Comparison of ENCODE assay signal across 10 cellular contexts in the genomic region with DNA sequence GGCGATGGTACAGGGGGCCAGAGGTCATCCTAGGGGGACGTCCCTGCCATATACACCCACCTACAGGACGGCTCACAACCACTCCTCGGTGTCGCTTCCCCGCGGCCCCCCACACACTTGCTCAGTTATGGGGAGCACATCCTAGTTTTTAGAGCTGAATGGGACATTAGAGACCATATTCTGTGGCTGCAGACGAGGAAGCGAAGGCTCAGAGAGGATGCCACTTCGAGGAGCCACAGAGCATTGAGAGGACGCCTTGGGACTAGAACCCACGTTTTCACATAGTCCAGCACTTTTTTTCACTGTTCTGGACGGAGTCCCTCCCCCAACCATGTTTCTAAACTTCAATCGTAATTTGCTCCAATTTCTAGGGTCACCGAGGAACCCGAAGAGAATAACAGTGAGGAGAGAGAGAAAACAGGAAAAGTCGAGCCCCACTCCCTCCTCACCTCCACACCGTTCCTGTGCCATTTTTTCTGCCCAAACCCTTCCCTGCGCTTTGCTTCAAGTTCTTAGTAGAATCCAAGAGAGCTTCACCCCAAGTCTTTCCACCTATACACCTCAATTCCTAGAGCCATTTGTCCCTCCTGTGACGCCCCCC. TPM values are rescaled to one million over a fixed set of nuclear protein-coding genes. Genes with fewer than 3 reads are reported as not detected.
DNase-seq lines count a peak whose midpoint lies in the region; ATAC-seq and TF ChIP-seq lines count a peak whose summit lies in the region.
"Had no signal": no experiment of that assay in that cellular context is flagged by ENCODE, and none has a peak within 500 bp of the region (broad histone marks: within the 10 kb centered on the region; RNA-seq: fewer than 3 reads in every experiment).

No MANE protein-coding gene starts in this region.

- H3K4me3 Mint-ChIP-seq in activated naive CD8-positive, alpha-beta T cell treated with anti-CD3 and anti-CD28 coated beads for 36 hours = peak overlapping the region; percentile 52
- H3K4me3 Mint-ChIP-seq in neural crest cell = peak overlapping the region; percentile 87
- H3K4me3 Mint-ChIP-seq in effector memory CD8-positive, alpha-beta T cell = peak overlapping the region in 1 of 2 donors; percentile 74

- no peaks in the 10 kb centered on the region for H3K36me3 Mint-ChIP-seq in activated naive CD8-positive, alpha-beta T cell treated with anti-CD3 and anti-CD28 coated beads for 36 hours
- H3K36me3 Mint-ChIP-seq in neural crest cell (ENCODE audit: low read depth) = no peaks in the 10 kb centered on the region
- peaks cover 2% of the 10 kb centered on the region for H3K36me3 Mint-ChIP-seq in effector memory CD8-positive, alpha-beta T cell (ENCODE audit: insufficient read depth)

- H3K36me3 ChIP-seq in transverse colon = no peaks in the 10 kb centered on the region
- H3K36me3 ChIP-seq: prostate gland had no signal

- H3K4me1 ChIP-seq in transverse colon = peaks cover 0 to 24% (median 18%) of the 10 kb centered on the region in 4 donors

- H3K4me3 ChIP-seq in GM12865 (ENCODE audit: low read depth, low read length) (peak overlapping the region; percentile 71), transverse colon (no peak overlapping the region)

- intact Hi-C loops in transverse colon (cut with DNase I; ENCODE audit: low total_unique reads) = no loop called here

- TF ChIP-seq EP300 in transverse colon (IDR thresholded peaks at IDR 0.05; ENCODE audit: low read depth) = no peak

- peaks cover 34% of the 10 kb centered on the region for H3K4me1 Mint-ChIP-seq in activated naive CD8-positive, alpha-beta T cell treated with anti-CD3 and anti-CD28 coated beads for 36 hours
- peaks cover 46% of the 10 kb centered on the region for H3K4me1 Mint-ChIP-seq in neural crest cell
- peaks cover 0 to 13% of the 10 kb centered on the region in 2 donors for H3K4me1 Mint-ChIP-seq in effector memory CD8-positive, alpha-beta T cell (ENCODE audit: low read depth in 2 of 2)

- no peaks in the 10 kb centered on the region for H3K9me3 ChIP-seq in transverse colon
- H3K9me3 ChIP-seq: prostate gland had no signal

- ATAC-seq in effector memory CD8-positive, alpha-beta T cell (replicated peaks) = no peak
- ATAC-seq in GM18517 (IDR thresholded peaks at IDR 0.05; ENCODE audit: unreplicated experiment) = no peak

- DNase-seq in NCI-H1105 treated with DMSO at 0.1 percent for 48 hours (lab: John Stamatoyannopoulos, UW) (peak; percentile 75), NCI-H1105 (lab: John Stamatoyannopoulos, UW) (no peak), GM12865 (ENCODE audit: low read depth) (no peak), neural crest cell (ENCODE audit: low read depth, low spot score) (no peak), transverse colon (no peak)
- no peak for DNase-seq in activated naive CD8-positive, alpha-beta T cell treated with anti-CD3 and anti-CD28 coated beads for 36 hours
- DNase-seq in effector memory CD8-positive, alpha-beta T cell = no peak
- DNase-seq: left cardiac atrium had no signal

- WGBS in transverse colon (ENCODE audit: low coverage in 1 of 2), 2 donors = 8% methylated on average over 20 of the region's 20 CpGs; no CpG with 5 or more reads in 1 of the 2 donors

- peaks cover 92% of the 10 kb centered on the region for H3K27me3 Mint-ChIP-seq in activated naive CD8-positive, alpha-beta T cell treated with anti-CD3 and anti-CD28 coated beads for 36 hours
- H3K27me3 Mint-ChIP-seq in neural crest cell (ENCODE audit: low read depth) = peaks cover 97% of the 10 kb centered on the region
- peaks cover 68 to 91% of the 10 kb centered on the region in 2 donors for H3K27me3 Mint-ChIP-seq in effector memory CD8-positive, alpha-beta T cell

- in situ Hi-C loops in transverse colon (cut with MboI; ENCODE audit: low pct_ligation_motif_present in 1 of 4, low pct_unique_long_range_greater_than_20kb in 1 of 4, low sequenced_read_pairs in 3 of 4) = no loop called here

- TF ChIP-seq CTCF in GM12865 (IDR thresholded peaks at IDR 0.05; ENCODE audit: insufficient read depth, low read depth, low read length, missing control alignments) (no peak), neural crest cell (conservative IDR thresholded peaks at IDR 0.05) (no peak), transverse colon (IDR thresholded peaks at IDR 0.05) (no peak)

- no peaks in the 10 kb centered on the region for H3K9me3 Mint-ChIP-seq in activated naive CD8-positive, alpha-beta T cell treated with anti-CD3 and anti-CD28 coated beads for 36 hours
- no peaks in the 10 kb centered on the region for H3K9me3 Mint-ChIP-seq in neural crest cell
- no peaks in the 10 kb centered on the region for H3K9me3 Mint-ChIP-seq in effector memory CD8-positive, alpha-beta T cell

- H3K27me3 ChIP-seq in transverse colon = peaks cover 100% of the 10 kb centered on the region

- no peak for TF ChIP-seq POLR2A in transverse colon (IDR thresholded peaks at IDR 0.05)

- no peak overlapping the region for H3K27ac ChIP-seq in transverse colon
- H3K27ac ChIP-seq: prostate gland had no signal

- no peak overlapping the region for H3K27ac Mint-ChIP-seq in activated naive CD8-positive, alpha-beta T cell treated with anti-CD3 and anti-CD28 coated beads for 36 hours
- H3K27ac Mint-ChIP-seq in neural crest cell (ENCODE audit: unreplicated experiment) = no peak overlapping the region
- H3K27ac Mint-ChIP-seq in effector memory CD8-positive, alpha-beta T cell = no peak overlapping the region

RNA-seq across cellular contexts. Expression of a gene that starts 0.6 kb away (rescaled TPM):
- not detected for total RNA-seq in activated naive CD8-positive, alpha-beta T cell treated with anti-CD3 and anti-CD28 coated beads for 36 hours
- 4.3 and 5.1 TPM in 2 replicates for total RNA-seq in neural crest cell
- not detected for total RNA-seq in transverse colon
- total RNA-seq: left cardiac atrium had no signal

RNA-seq across cellular contexts. Expression of a gene that starts 39.8 kb away (rescaled TPM):
- total RNA-seq in activated naive CD8-positive, alpha-beta T cell treated with anti-CD3 and anti-CD28 coated beads for 36 hours = not detected
- not detected in 2 replicates for total RNA-seq in neural crest cell
- not detected for total RNA-seq in transverse colon
